In the genomic region with DNA sequence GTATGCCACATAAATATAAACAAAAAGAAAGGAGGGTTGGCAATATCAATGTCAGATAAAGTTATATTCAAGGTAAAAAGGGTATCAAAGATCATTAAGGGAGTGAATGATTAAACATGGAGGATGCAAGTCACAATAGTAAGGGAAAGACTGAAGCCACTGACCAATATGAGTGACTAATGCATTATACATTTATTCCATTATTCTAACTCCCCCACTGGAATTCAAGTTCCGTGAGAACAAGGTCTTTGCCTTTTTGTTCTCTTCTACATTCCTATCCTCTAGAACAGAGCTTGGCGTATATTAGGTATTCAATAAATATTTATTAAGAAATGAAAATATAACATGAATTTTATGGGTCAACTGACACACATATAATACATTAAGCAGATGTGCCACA, we compare ENCODE assay signal across 19 cellular contexts. TPM values are rescaled to one million over a fixed set of nuclear protein-coding genes. Genes with fewer than 3 reads are reported as not detected.
DNase-seq lines count a peak whose midpoint lies in the region; ATAC-seq and TF ChIP-seq lines count a peak whose summit lies in the region.
"Had no signal": no experiment of that assay in that cellular context is flagged by ENCODE, and none has a peak within 500 bp of the region (broad histone marks: within the 10 kb centered on the region; RNA-seq: fewer than 3 reads in every experiment).

No MANE protein-coding gene starts in this region.

- ATAC-seq in activated naive CD8-positive, alpha-beta T cell treated with anti-CD3 and anti-CD28 coated beads, Interleukin-2, amount 50 U/mL, for 24 hours, result peak; percentile 49
- ATAC-seq in foreskin keratinocyte (peak; percentile 82), HG03354 (IDR thresholded peaks at IDR 0.05; ENCODE audit: poor library complexity, severe bottlenecking, unreplicated experiment) (no peak)
- ATAC-seq: HepG2 had no signal

- no peak overlapping the region for H3K4me3 Mint-ChIP-seq in activated naive CD8-positive, alpha-beta T cell treated with anti-CD3 and anti-CD28 coated beads, Interleukin-2, amount 50 U/mL, for 24 hours
- H3K4me3 Mint-ChIP-seq in activated naive CD8-positive, alpha-beta T cell treated with anti-CD3 and anti-CD28 coated beads for 36 hours, result no peak overlapping the region
- H3K4me3 Mint-ChIP-seq: neural crest cell had no signal

- no peak for TF ChIP-seq CTCF in astrocyte of the cerebellum (IDR thresholded peaks at IDR 0.05; ENCODE audit: low read depth, low read length, missing control alignments)
- TF ChIP-seq CTCF in foreskin keratinocyte (conservative IDR thresholded peaks at IDR 0.05), result no peak

- in situ Hi-C loops in astrocyte of the cerebellum (cut with HindIII; ENCODE audit: low sequenced_read_pairs), result no loop called here

- no peaks in the 10 kb centered on the region for H3K27me3 ChIP-seq in foreskin keratinocyte
- H3K27me3 ChIP-seq: upper lobe of left lung had no signal

- peak overlapping the region; percentile 19 for H3K27ac ChIP-seq in foreskin keratinocyte
- H3K27ac ChIP-seq: 22Rv1, upper lobe of left lung had no signal

- no peaks in the 10 kb centered on the region for H3K9me3 Mint-ChIP-seq in activated naive CD8-positive, alpha-beta T cell treated with anti-CD3 and anti-CD28 coated beads, Interleukin-2, amount 50 U/mL, for 24 hours
- H3K9me3 Mint-ChIP-seq in activated naive CD8-positive, alpha-beta T cell treated with anti-CD3 and anti-CD28 coated beads for 36 hours, result no peaks in the 10 kb centered on the region
- H3K9me3 Mint-ChIP-seq: neural crest cell had no signal

- H3K27ac Mint-ChIP-seq in activated naive CD8-positive, alpha-beta T cell treated with anti-CD3 and anti-CD28 coated beads, Interleukin-2, amount 50 U/mL, for 24 hours, result no peak overlapping the region
- no peak overlapping the region for H3K27ac Mint-ChIP-seq in activated naive CD8-positive, alpha-beta T cell treated with anti-CD3 and anti-CD28 coated beads for 36 hours

- DNase-seq in activated naive CD8-positive, alpha-beta T cell treated with anti-CD3 and anti-CD28 coated beads, Interleukin-2, amount 50 U/mL, for 24 hours, result no peak
- no peak for DNase-seq in activated naive CD8-positive, alpha-beta T cell treated with anti-CD3 and anti-CD28 coated beads for 36 hours
- DNase-seq in astrocyte of the cerebellum (ENCODE audit: low read depth) (peak; percentile 80), foreskin keratinocyte (peak; percentile 50 to 79), stromal cell of bone marrow (ENCODE audit: low read depth) (peak; percentile 40), NAMALWA (ENCODE audit: low spot score) (no peak), NCI-H1694 (lab: John Stamatoyannopoulos, UW) (no peak)
- DNase-seq: activated naive CD4-positive, alpha-beta T cell treated with anti-CD3 and anti-CD28 coated beads, Interleukin-2, amount 50 U/mL, for 16 hours; cortex of kidney; DMS 273 treated with DMSO at 0.1 percent for 48 hours; NCI-H1436; NCI-H526 treated with DMSO at 0.1 percent for 48 hours; stimulated activated CD4-positive, alpha-beta T cell treated with anti-CD3 and anti-CD28 coated beads, Interleukin-15, amount 100 ng/mL, for 24 hours; stimulated activated CD8-positive, alpha-beta memory T cell treated with anti-CD3 and anti-CD28 coated beads, Interleukin-4, amount 100 ng/mL, for 48 hours; upper lobe of left lung had no signal

- H3K4me3 ChIP-seq in astrocyte of the cerebellum (ENCODE audit: low read depth, low read length), result no peak overlapping the region
- H3K4me3 ChIP-seq: upper lobe of left lung had no signal

- peaks cover 22% of the 10 kb centered on the region for H3K36me3 Mint-ChIP-seq in activated naive CD8-positive, alpha-beta T cell treated with anti-CD3 and anti-CD28 coated beads, Interleukin-2, amount 50 U/mL, for 24 hours (ENCODE audit: low read depth)
- H3K36me3 Mint-ChIP-seq in activated naive CD8-positive, alpha-beta T cell treated with anti-CD3 and anti-CD28 coated beads for 36 hours, result peaks cover 26% of the 10 kb centered on the region

- H3K27me3 Mint-ChIP-seq in activated naive CD8-positive, alpha-beta T cell treated with anti-CD3 and anti-CD28 coated beads, Interleukin-2, amount 50 U/mL, for 24 hours, result no peaks in the 10 kb centered on the region
- no peaks in the 10 kb centered on the region for H3K27me3 Mint-ChIP-seq in activated naive CD8-positive, alpha-beta T cell treated with anti-CD3 and anti-CD28 coated beads for 36 hours

- peaks cover 10% of the 10 kb centered on the region for H3K4me1 Mint-ChIP-seq in activated naive CD8-positive, alpha-beta T cell treated with anti-CD3 and anti-CD28 coated beads, Interleukin-2, amount 50 U/mL, for 24 hours
- peaks cover 2% of the 10 kb centered on the region for H3K4me1 Mint-ChIP-seq in activated naive CD8-positive, alpha-beta T cell treated with anti-CD3 and anti-CD28 coated beads for 36 hours

- peaks cover 25% of the 10 kb centered on the region for H3K4me1 ChIP-seq in foreskin keratinocyte
- H3K4me1 ChIP-seq: upper lobe of left lung had no signal

RNA-seq across cellular contexts. Expression of gene MAP4K5, which starts 30.7 kb away (rescaled TPM):
- 10 to 100 TPM; 30.9 to 35.0 TPM for total RNA-seq in activated naive CD8-positive, alpha-beta T cell treated with anti-CD3 and anti-CD28 coated beads for 36 hours
- 35.8 and 38.9 TPM in 2 replicates for total RNA-seq in foreskin keratinocyte
- polyA plus RNA-seq in foreskin keratinocyte, result 8.9 and 11.5 TPM in 2 replicates

RNA-seq across cellular contexts. Expression of gene ATL1, which starts 58.3 kb away (rescaled TPM):
- total RNA-seq in activated naive CD8-positive, alpha-beta T cell treated with anti-CD3 and anti-CD28 coated beads for 36 hours, result 1 to 10 TPM in 1 of 2 experiments, under 1 TPM in 1; 0.60 to 1.4 TPM
- total RNA-seq in foreskin keratinocyte, result 1.8 and 3.4 TPM in 2 replicates
- 1.0 and 1.8 TPM in 2 replicates for polyA plus RNA-seq in foreskin keratinocyte

Comparison
In these comparisons a context has a peak if more than half of its experiments do, and no peak if none do; other contexts are left out.
1. DNase-seq: peak in astrocyte of the cerebellum (single experiment), foreskin keratinocyte (2 of 2) and stromal cell of bone marrow (single experiment); none in activated naive CD8-positive, alpha-beta T cell treated with anti-CD3 and anti-CD28 coated beads, Interleukin-2, amount 50 U/mL, for 24 hours (single experiment), activated naive CD8-positive, alpha-beta T cell treated with anti-CD3 and anti-CD28 coated beads for 36 hours (single experiment), NAMALWA (single experiment) and NCI-H1694 (single experiment).